In the genomic region with DNA sequence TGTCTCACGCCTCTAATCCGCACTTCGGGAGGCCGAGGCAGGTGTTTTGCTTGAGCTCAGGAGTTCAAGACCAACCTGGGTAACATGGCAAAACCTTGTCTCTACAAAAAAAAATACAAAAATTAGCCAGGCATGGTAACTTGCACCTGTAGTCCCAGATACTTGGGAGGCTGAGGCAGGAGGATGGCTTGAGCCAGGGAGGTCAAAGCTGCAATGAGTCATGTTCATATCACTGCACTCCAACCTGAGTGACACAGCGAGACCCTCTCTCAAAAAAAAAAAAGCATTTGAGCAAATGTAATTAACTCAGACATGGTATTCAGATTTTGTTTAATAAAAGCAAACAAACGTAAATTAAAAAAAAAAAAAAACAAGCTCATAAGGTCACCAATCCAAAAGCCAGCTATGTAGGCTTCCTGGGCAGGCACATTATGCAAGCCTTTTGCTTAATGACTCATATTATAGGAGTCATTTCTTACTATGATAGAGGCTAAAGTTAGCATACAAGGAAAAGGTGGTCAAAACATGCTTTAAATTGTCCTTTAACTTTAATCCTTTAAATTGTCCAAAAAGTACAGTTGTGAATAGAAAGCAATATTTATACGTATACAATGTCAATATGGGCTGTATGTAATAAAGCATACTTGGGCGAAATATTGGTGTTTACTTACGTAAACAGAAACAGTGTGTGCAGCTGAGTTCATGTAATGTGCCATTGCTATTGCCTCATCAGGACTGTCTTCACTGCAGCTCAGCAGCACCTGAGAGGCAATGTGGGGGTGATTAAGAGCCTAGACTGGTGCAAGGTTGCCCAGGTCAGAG, we compare ENCODE assay signal across 1 cellular context.
TF ChIP-seq lines count a peak whose summit lies in the region.

No MANE protein-coding gene starts in this region.

TF ChIP-seq in SK-N-SH, 30 proteins besides CTCF, POLR2A, EP300 and RAD21 (continued from another document):
- TF ChIP-seq, protein P1, sequence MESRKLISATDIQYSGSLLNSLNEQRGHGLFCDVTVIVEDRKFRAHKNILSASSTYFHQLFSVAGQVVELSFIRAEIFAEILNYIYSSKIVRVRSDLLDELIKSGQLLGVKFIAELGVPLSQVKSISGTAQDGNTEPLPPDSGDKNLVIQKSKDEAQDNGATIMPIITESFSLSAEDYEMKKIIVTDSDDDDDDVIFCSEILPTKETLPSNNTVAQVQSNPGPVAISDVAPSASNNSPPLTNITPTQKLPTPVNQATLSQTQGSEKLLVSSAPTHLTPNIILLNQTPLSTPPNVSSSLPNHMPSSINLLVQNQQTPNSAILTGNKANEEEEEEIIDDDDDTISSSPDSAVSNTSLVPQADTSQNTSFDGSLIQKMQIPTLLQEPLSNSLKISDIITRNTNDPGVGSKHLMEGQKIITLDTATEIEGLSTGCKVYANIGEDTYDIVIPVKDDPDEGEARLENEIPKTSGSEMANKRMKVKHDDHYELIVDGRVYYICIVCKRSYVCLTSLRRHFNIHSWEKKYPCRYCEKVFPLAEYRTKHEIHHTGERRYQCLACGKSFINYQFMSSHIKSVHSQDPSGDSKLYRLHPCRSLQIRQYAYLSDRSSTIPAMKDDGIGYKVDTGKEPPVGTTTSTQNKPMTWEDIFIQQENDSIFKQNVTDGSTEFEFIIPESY (IDR thresholded peaks at IDR 0.05; ENCODE audit: borderline replicate concordance, low read depth), result no peak
- TF ChIP-seq SIN3A (IDR thresholded peaks at IDR 0.05; ENCODE audit: borderline replicate concordance, low read depth, low read length), result no peak
- TF ChIP-seq NFIC (IDR thresholded peaks at IDR 0.05; ENCODE audit: borderline replicate concordance), result no peak
- TF ChIP-seq YY1 (IDR thresholded peaks at IDR 0.05; ENCODE audit: low read depth), result no peak
